In the genomic region with DNA sequence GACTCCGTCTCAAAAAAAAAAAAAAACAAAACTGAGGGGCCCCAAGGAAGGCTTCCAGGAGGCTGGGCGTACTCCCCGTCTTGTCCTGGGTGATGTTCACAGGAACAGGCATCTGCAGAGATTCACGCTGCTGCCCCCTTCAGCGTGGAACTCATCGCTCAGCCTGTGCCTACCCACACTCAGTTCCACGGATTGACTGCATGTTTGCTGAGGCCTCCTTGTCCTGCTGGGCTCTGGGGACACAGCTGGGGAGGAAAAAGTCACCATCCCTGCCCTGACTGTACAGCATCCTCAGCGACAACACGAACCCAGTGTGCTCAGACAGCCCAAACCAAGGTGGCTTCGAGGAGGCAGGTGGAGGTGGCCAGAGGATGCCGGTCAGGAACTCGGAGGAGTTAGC, we compare ENCODE assay signal across 25 cellular contexts. TPM values are rescaled to one million over a fixed set of nuclear protein-coding genes. Genes with fewer than 3 reads are reported as not detected.
"Had no signal": no experiment of that assay in that cellular context is flagged by ENCODE, and none has a peak within 500 bp of the region (broad histone marks: within the 10 kb centered on the region; RNA-seq: fewer than 3 reads in every experiment).

No MANE protein-coding gene starts in this region.

- H3K9me3 ChIP-seq: gastrocnemius medialis, heart right ventricle, left lung, ovary, sigmoid colon, thoracic aorta, upper lobe of right lung had no signal

- ATAC-seq: activated T-cell treated with anti-CD3 and anti-CD28 coated beads, Interleukin-2, amount 50 U/mL, for 72 hours; esophagus mucosa; gastrocnemius medialis; stimulated activated effector memory CD8-positive, alpha-beta T cell treated with anti-CD3 and anti-CD28 coated beads, Interleukin-12 subunit alpha, Interleukin-12 subunit beta, amount 100 ng/mL, for 72 hours had no signal

- H3K27me3 ChIP-seq: brain microvascular endothelial cell, gastrocnemius medialis, heart right ventricle, left lung, ovary, sigmoid colon, upper lobe of right lung had no signal

- H3K36me3 ChIP-seq: brain microvascular endothelial cell, gastrocnemius medialis, heart right ventricle, left lung, ovary, thoracic aorta, upper lobe of right lung had no signal

- H3K4me3 ChIP-seq: coronary artery, gastrocnemius medialis, heart right ventricle, left lung, ovary, sigmoid colon, thoracic aorta, upper lobe of right lung had no signal

- H3K4me1 ChIP-seq: sigmoid colon, upper lobe of right lung had no signal

- DNase-seq: activated CD4-positive, alpha-beta T cell treated with anti-CD3 and anti-CD28 coated beads, Interleukin-2, amount 50 U/mL, for 1 hour; activated effector memory CD4-positive, alpha-beta T cell treated with anti-CD3 and anti-CD28 coated beads, Interleukin-2, amount 50 U/mL, for 16 hours; activated naive CD4-positive, alpha-beta T cell treated with anti-CD3 and anti-CD28 coated beads, Interleukin-2, amount 50 U/mL, for 16 hours; activated T-cell treated with anti-CD3 and anti-CD28 coated beads, Interleukin-2, amount 50 U/mL, for 72 hours; aorta; brain microvascular endothelial cell; central memory CD4-positive, alpha-beta T cell; gastrocnemius medialis; heart right ventricle; left lung; nephron progenitor cell; ovary; sigmoid colon; stimulated activated CD4-positive, alpha-beta T cell treated with anti-CD3 and anti-CD28 coated beads, Interleukin-4, amount 100 ng/mL, for 24 hours; T-helper 1 cell; T-helper 9 cell; upper lobe of right lung had no signal

- H3K27ac ChIP-seq: brain microvascular endothelial cell, gastrocnemius medialis, ovary, sigmoid colon, thoracic aorta, upper lobe of right lung had no signal

RNA-seq across cellular contexts. Expression of a gene that starts 27.9 kb away (rescaled TPM):
- total RNA-seq: activated CD8-positive, alpha-beta memory T cell treated with anti-CD3 and anti-CD28 coated beads for 36 hours; esophagus mucosa; gastrocnemius medialis; kidney epithelial cell; lung microvascular endothelial cell; myocyte; thoracic aorta; upper lobe of right lung had no signal
- polyA plus RNA-seq: aorta had no signal
